In genomic region chr16:86876499-86876898, GRCh38 we compare ENCODE assay signal across 24 cellular contexts.
"Had no signal": no experiment of that assay in that cellular context is flagged by ENCODE, and none has a peak within 500 bp of the region (broad histone marks: within the 10 kb centered on the region; RNA-seq: fewer than 3 reads in every experiment).

No MANE protein-coding gene starts in this region.

- H3K9me3 Mint-ChIP-seq: dendritic cell treated with granulocyte-macrophage colony-stimulating factor and Interleukin-4, amounts not matched to agents 40 ng/mL and 50 ng/mL, for 4 days; effector memory CD8-positive, alpha-beta T cell had no signal

- H3K4me3 ChIP-seq: colonic mucosa, esophagus squamous epithelium, gastrocnemius medialis, heart right ventricle, left lung, lower lobe of right lung, mucosa of descending colon had no signal

- H3K27ac Mint-ChIP-seq: dendritic cell treated with granulocyte-macrophage colony-stimulating factor and Interleukin-4, amounts not matched to agents 40 ng/mL and 50 ng/mL, for 4 days; effector memory CD8-positive, alpha-beta T cell; endodermal cell; mesothelial cell of epicardium had no signal

- H3K9me3 ChIP-seq: colonic mucosa, esophagus squamous epithelium, gastrocnemius medialis, left lung, lower lobe of right lung, mucosa of descending colon had no signal

- H3K27ac ChIP-seq: colonic mucosa, epithelial cell of prostate, esophagus squamous epithelium, gastrocnemius medialis, heart right ventricle, left lung, lower lobe of right lung had no signal

- H3K36me3 ChIP-seq: colonic mucosa, esophagus squamous epithelium, gastrocnemius medialis, heart right ventricle, left lung, lower lobe of right lung had no signal

- H3K27me3 ChIP-seq: colonic mucosa had no signal

- H3K4me1 Mint-ChIP-seq: endodermal cell had no signal

- H3K4me3 Mint-ChIP-seq: dendritic cell treated with granulocyte-macrophage colony-stimulating factor and Interleukin-4, amounts not matched to agents 40 ng/mL and 50 ng/mL, for 4 days; effector memory CD8-positive, alpha-beta T cell; endodermal cell; mesothelial cell of epicardium had no signal

- H3K4me1 ChIP-seq: colonic mucosa, esophagus squamous epithelium, gastrocnemius medialis, heart right ventricle, left lung, lower lobe of right lung had no signal

- ATAC-seq: effector memory CD8-positive, alpha-beta T cell; esophagus mucosa; gastrocnemius medialis; heart right ventricle; left cardiac atrium; left lung; left ventricle myocardium superior; lower lobe of right lung; mucosa of descending colon had no signal

- DNase-seq: colonic mucosa; cortex of kidney; effector CD8-positive, alpha-beta T cell; effector memory CD8-positive, alpha-beta T cell; endodermal cell; erythroblast; esophagus squamous epithelium; foreskin fibroblast; foreskin melanocyte; gastrocnemius medialis; glutamatergic neuron; head of caudate nucleus; heart right ventricle; hippocampal formation; left cardiac atrium; left lung; left ventricle myocardium superior; lower lobe of right lung; mesenchymal stem cell; mucosa of descending colon had no signal
